ENCODE assay signal across 1 cellular context in the genomic region with DNA sequence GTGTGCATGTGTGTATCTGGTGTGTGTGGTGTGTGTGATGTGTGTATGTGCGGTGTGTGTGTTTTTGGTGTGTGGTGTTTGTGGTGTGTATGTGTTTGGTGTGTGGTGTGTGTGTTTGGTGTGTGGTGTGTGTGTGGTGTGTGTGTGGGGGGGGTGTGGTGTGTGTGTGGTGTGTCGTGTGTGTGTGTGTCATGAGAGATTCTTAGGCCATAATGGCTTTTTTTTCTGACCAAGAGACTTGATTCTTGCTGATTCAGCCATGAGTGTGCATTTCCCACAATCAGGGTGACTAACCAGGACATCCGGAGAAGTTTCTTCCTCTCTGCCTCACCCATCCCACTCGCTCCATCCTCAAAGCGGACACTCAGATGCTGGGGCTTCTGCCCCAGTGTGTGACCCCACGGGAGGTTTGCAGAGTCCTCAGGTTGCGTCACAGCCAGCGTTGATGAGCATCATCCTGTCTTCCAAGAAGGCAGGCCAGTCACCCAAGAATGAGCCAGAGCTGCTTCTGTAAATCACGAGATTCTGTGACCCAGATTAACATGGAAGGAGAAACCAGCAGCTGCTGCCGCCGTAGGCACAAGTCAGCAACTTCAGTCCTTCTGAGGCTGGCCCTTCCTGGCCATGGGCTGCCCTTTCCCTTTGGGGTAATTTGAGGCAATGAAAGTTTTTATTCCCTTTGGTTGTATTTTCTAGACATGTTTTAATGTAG.
A peak's percentile ranks its signal among the peaks of the same experiment; 100 is the strongest.
TF ChIP-seq lines count a peak whose summit lies in the region.

No MANE protein-coding gene starts in this region.

TF ChIP-seq in K562, 482 proteins besides CTCF, POLR2A, EP300 and RAD21 (continued from another document and continues in another):
- TF ChIP-seq, protein P1, sequence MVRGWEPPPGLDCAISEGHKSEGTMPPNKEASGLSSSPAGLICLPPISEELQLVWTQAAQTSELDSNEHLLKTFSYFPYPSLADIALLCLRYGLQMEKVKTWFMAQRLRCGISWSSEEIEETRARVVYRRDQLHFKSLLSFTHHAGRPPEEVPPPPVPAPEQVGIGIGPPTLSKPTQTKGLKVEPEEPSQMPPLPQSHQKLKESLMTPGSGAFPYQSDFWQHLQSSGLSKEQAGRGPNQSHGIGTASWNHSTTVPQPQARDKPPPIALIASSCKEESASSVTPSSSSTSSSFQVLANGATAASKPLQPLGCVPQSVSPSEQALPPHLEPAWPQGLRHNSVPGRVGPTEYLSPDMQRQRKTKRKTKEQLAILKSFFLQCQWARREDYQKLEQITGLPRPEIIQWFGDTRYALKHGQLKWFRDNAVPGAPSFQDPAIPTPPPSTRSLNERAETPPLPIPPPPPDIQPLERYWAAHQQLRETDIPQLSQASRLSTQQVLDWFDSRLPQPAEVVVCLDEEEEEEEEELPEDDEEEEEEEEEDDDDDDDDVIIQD (CRISPR knock-in tag; IDR thresholded peaks at IDR 0.05): no peak
- TF ChIP-seq MTA3 (IDR thresholded peaks at IDR 0.05; ENCODE audit: borderline replicate concordance) (peak; percentile 56), ZNF699 (CRISPR knock-in tag; IDR thresholded peaks at IDR 0.05; ENCODE audit: insufficient replicate concordance) (no peak), NR2F6 (CRISPR knock-in tag; IDR thresholded peaks at IDR 0.05) (no peak), ZNF3 (CRISPR knock-in tag; IDR thresholded peaks at IDR 0.05) (no peak), OTX1 (CRISPR knock-in tag; IDR thresholded peaks at IDR 0.05) (peak; percentile 94), TAF9B (IDR thresholded peaks at IDR 0.05; ENCODE audit: partially characterized antibody) (peak; percentile 86), PHF21A (IDR thresholded peaks at IDR 0.05; ENCODE audit: borderline replicate concordance, low read depth) (peak; percentile 91; the same call in 1 of the 2 replicates), KLF16 (IDR thresholded peaks at IDR 0.05) (no peak), TCF7 (IDR thresholded peaks at IDR 0.05; ENCODE audit: borderline replicate concordance) (no peak), CTBP1 (IDR thresholded peaks at IDR 0.05; ENCODE audit: borderline replicate concordance) (peak; percentile 99), SIX5 (IDR thresholded peaks at IDR 0.05; ENCODE audit: borderline replicate concordance in 1 of 2, insufficient read depth in 1 of 2, low read depth in 1 of 2, low read length in 2 of 2) (no peak), NBN (IDR thresholded peaks at IDR 0.05; ENCODE audit: low read depth) (peak; percentile 80; the same call in 1 of the 2 replicates), ZNF707 (CRISPR knock-in tag; conservative IDR thresholded peaks at IDR 0.05) (no peak), PPARD (CRISPR knock-in tag; IDR thresholded peaks at IDR 0.05) (no peak), ETS2 (tag; IDR thresholded peaks at IDR 0.05; ENCODE audit: borderline replicate concordance, poor library complexity, severe bottlenecking) (no peak), ZNF263 (CRISPR knock-in tag; IDR thresholded peaks at IDR 0.05; ENCODE audit: borderline replicate concordance) (no peak), GABPB2 (CRISPR knock-in tag; conservative IDR thresholded peaks at IDR 0.05) (no peak), ARID1B (IDR thresholded peaks at IDR 0.05) (peak; percentile 92), YY1 (IDR thresholded peaks at IDR 0.05; ENCODE audit: borderline replicate concordance in 1 of 3, control insufficient read depth in 1 of 3, extremely low read depth in 1 of 3, insufficient read depth in 3 of 3, insufficient read length in 1 of 3, insufficient replicate concordance in 2 of 3, low read depth in 1 of 3, low read length in 2 of 3) (peak in 1 of 3 experiments; percentile 28), L3MBTL2 (IDR thresholded peaks at IDR 0.05) (no peak), DDX20 (tag; IDR thresholded peaks at IDR 0.05; ENCODE audit: low read depth) (no peak), THRAP3 (IDR thresholded peaks at IDR 0.05; ENCODE audit: borderline replicate concordance) (peak; percentile 94), RFX1 (IDR thresholded peaks at IDR 0.05) (no peak), ZNF785 (CRISPR knock-in tag; IDR thresholded peaks at IDR 0.05) (no peak), ZNF644 (tag; IDR thresholded peaks at IDR 0.05; ENCODE audit: low read depth) (no peak), SAFB (IDR thresholded peaks at IDR 0.05; ENCODE audit: borderline replicate concordance, low read depth, low read length) (no peak), PRPF4 (IDR thresholded peaks at IDR 0.05; ENCODE audit: insufficient read depth, low read depth, low read length, poor library complexity, severe bottlenecking) (no peak), HDAC1 (IDR thresholded peaks at IDR 0.05) (peak in 1 of 2 experiments; percentile 61; a peak in 1 of 4 replicates)
- TF ChIP-seq, protein P2, sequence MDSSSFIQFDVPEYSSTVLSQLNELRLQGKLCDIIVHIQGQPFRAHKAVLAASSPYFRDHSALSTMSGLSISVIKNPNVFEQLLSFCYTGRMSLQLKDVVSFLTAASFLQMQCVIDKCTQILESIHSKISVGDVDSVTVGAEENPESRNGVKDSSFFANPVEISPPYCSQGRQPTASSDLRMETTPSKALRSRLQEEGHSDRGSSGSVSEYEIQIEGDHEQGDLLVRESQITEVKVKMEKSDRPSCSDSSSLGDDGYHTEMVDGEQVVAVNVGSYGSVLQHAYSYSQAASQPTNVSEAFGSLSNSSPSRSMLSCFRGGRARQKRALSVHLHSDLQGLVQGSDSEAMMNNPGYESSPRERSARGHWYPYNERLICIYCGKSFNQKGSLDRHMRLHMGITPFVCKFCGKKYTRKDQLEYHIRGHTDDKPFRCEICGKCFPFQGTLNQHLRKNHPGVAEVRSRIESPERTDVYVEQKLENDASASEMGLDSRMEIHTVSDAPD (CRISPR knock-in tag; IDR thresholded peaks at IDR 0.05): no peak
- TF ChIP-seq, protein P3, sequence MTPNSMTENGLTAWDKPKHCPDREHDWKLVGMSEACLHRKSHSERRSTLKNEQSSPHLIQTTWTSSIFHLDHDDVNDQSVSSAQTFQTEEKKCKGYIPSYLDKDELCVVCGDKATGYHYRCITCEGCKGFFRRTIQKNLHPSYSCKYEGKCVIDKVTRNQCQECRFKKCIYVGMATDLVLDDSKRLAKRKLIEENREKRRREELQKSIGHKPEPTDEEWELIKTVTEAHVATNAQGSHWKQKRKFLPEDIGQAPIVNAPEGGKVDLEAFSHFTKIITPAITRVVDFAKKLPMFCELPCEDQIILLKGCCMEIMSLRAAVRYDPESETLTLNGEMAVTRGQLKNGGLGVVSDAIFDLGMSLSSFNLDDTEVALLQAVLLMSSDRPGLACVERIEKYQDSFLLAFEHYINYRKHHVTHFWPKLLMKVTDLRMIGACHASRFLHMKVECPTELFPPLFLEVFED (CRISPR knock-in tag; conservative IDR thresholded peaks at IDR 0.05): peak; percentile 93
- TF ChIP-seq, protein P4, sequence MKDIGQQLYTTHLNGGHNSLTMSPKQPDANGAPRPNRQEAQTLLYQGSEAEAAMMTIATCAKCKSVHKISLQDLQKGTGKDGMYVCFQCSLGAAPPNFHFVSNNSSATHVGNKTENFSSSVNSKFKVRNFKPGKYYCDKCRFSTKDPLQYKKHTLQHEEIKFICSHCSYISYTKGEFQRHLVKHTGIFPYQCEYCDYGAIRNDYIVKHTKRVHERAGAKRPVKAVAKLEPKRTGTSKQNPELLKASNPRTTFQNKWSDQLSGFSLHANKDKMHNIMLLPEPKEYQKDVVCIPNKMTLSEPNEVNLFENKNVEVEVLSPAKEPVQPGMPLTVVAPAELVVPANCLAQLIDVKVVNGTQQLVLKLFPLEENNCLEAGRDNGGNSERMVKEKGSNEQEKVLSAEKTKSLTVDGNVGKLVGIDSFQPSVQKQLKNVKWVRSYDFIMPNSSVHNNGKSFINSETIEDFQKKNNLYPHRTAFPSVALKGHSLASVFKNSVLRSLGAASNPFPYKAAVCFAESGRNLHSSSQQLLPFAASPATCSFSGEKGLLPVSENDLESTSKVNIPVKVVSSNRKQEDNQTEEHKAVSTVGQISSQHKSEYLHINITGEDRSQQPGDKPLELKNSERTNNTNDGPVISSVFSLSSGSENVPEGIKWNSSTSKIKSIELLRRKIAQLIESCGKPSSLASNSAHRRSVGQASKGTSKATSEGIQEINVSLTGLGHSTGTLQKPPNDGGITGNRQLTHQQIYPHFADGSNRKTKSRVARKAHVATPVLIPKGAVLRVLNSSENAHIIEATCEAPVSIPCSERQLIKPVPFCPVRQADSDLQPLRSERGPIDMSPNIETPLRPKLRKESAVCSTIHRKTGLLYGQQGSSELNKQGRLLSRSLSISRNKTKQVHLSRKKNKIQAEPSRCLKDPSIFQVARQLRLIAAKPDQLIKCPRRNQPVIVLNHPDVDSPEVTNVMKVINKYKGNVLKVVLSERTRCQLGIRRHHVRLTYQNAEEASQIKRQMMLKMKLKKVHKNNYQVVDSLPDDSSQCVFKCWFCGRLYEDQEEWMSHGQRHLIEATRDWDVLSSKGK (CRISPR knock-in tag; IDR thresholded peaks at IDR 0.05): no peak
- TF ChIP-seq, protein P5, sequence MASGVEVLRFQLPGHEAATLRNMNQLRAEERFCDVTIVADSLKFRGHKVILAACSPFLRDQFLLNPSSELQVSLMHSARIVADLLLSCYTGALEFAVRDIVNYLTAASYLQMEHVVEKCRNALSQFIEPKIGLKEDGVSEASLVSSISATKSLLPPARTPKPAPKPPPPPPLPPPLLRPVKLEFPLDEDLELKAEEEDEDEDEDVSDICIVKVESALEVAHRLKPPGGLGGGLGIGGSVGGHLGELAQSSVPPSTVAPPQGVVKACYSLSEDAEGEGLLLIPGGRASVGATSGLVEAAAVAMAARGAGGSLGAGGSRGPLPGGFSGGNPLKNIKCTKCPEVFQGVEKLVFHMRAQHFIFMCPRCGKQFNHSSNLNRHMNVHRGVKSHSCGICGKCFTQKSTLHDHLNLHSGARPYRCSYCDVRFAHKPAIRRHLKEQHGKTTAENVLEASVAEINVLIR (CRISPR knock-in tag; IDR thresholded peaks at IDR 0.05): 0 out of 2 replicates have a peak, but pooled peaks have one; percentile 21
- TF ChIP-seq, protein P6, sequence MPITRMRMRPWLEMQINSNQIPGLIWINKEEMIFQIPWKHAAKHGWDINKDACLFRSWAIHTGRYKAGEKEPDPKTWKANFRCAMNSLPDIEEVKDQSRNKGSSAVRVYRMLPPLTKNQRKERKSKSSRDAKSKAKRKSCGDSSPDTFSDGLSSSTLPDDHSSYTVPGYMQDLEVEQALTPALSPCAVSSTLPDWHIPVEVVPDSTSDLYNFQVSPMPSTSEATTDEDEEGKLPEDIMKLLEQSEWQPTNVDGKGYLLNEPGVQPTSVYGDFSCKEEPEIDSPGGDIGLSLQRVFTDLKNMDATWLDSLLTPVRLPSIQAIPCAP (CRISPR knock-in tag; IDR thresholded peaks at IDR 0.05; ENCODE audit: borderline replicate concordance): no peak
- TF ChIP-seq, protein P7, sequence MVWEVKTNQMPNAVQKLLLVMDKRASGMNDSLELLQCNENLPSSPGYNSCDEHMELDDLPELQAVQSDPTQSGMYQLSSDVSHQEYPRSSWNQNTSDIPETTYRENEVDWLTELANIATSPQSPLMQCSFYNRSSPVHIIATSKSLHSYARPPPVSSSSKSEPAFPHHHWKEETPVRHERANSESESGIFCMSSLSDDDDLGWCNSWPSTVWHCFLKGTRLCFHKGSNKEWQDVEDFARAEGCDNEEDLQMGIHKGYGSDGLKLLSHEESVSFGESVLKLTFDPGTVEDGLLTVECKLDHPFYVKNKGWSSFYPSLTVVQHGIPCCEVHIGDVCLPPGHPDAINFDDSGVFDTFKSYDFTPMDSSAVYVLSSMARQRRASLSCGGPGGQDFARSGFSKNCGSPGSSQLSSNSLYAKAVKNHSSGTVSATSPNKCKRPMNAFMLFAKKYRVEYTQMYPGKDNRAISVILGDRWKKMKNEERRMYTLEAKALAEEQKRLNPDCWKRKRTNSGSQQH (CRISPR knock-in tag; IDR thresholded peaks at IDR 0.05): peak; percentile 94
- TF ChIP-seq, protein P8, sequence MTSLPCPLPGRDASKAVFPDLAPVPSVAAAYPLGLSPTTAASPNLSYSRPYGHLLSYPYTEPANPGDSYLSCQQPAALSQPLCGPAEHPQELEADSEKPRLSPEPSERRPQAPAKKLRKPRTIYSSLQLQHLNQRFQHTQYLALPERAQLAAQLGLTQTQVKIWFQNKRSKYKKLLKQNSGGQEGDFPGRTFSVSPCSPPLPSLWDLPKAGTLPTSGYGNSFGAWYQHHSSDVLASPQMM (CRISPR knock-in tag; IDR thresholded peaks at IDR 0.05): no peak
